In the genomic region with DNA sequence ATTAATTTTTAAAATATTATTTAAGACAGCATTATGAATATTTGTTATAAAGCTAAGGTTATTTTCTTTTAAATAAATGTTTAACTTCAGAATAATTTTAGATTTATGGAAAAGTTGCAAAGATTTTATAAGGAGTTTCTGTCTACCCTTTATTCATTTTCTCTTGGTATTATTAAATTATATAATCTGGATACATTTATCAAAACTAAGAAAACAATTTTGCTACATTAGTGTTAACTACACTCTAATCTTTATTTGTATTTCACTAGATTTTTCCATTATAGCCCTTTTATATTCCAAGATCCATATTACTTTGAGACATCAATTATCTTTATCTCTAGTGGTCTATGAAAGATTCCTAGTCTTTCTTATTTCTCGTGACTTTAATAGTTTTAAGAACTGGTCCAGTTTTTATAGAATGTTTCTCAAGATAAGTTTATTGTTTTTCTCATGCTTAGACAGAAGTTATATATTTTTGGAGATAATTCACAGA, we compare ENCODE assay signal across 32 cellular contexts.
"Had no signal": no experiment of that assay in that cellular context is flagged by ENCODE, and none has a peak within 500 bp of the region (broad histone marks: within the 10 kb centered on the region; RNA-seq: fewer than 3 reads in every experiment).

No MANE protein-coding gene starts in this region.

- H3K27ac ChIP-seq: adrenal gland, ascending aorta, breast epithelium, cardiac muscle cell, coronary artery, dorsolateral prefrontal cortex, esophagus muscularis mucosa, foreskin keratinocyte, gastrocnemius medialis had no signal

- H3K36me3 ChIP-seq: adrenal gland, ascending aorta, breast epithelium, cardiac muscle cell, esophagus muscularis mucosa, gastrocnemius medialis had no signal

- DNase-seq: activated CD4-positive, alpha-beta memory T cell treated with anti-CD3 and anti-CD28 coated beads for 36 hours; activated CD4-positive, alpha-beta T cell treated with anti-CD3 and anti-CD28 coated beads for 36 hours; activated CD4-positive, alpha-beta T cell treated with anti-CD3 and anti-CD28 coated beads, Interleukin-2, amount 10 ng/mL, durations not matched to agents 24 days and 14 days; activated CD4-positive, CD25-positive, alpha-beta regulatory T cell; activated CD4-positive, CD25-positive, alpha-beta regulatory T cell treated with anti-CD3 and anti-CD28 coated beads, Interleukin-2, amount 50 U/mL, for 72 hours; activated CD8-positive, alpha-beta memory T cell treated with anti-CD3 and anti-CD28 coated beads, Interleukin-2, amount 10 ng/mL, durations not matched to agents 7 days and 5 days; activated CD8-positive, alpha-beta memory T cell treated with anti-CD3 and anti-CD28 coated beads, Interleukin-2, amount 50 U/mL, for 4 hours; activated CD8-positive, alpha-beta T cell treated with anti-CD3 and anti-CD28 coated beads, Interleukin-2, amount 10 ng/mL, durations not matched to agents 7 days and 5 days; activated effector memory CD4-positive, alpha-beta T cell treated with anti-CD3 and anti-CD28 coated beads, Interleukin-2, amount 50 U/mL, for 16 hours; activated naive CD4-positive, alpha-beta T cell treated with anti-CD3 and anti-CD28 coated beads for 36 hours; activated naive CD8-positive, alpha-beta T cell treated with anti-CD3 and anti-CD28 coated beads for 36 hours; activated naive CD8-positive, alpha-beta T cell treated with anti-CD3 and anti-CD28 coated beads, Interleukin-2, amount 50 U/mL, for 24 hours; activated T-cell treated with anti-CD3 and anti-CD28 coated beads, Interleukin-2, amount 50 U/mL, for 1 hour; activated T-cell treated with anti-CD3 and anti-CD28 coated beads, Interleukin-2, amount 50 U/mL, for 48 hours; adrenal gland; central memory CD4-positive, alpha-beta T cell; cerebellar nuclear complex; dorsolateral prefrontal cortex; effector memory CD4-positive, alpha-beta T cell; endodermal cell; erythroblast; foreskin keratinocyte; gastrocnemius medialis; glutamatergic neuron; T-helper 1 cell; T-helper 17 cell; T1000 had no signal

- H3K4me3 ChIP-seq: adrenal gland, ascending aorta, breast epithelium, cardiac muscle cell, coronary artery, dorsolateral prefrontal cortex, esophagus muscularis mucosa, gastrocnemius medialis had no signal

- H3K9me3 ChIP-seq: adrenal gland, ascending aorta, breast epithelium, esophagus muscularis mucosa, gastrocnemius medialis had no signal

- H3K27me3 ChIP-seq: adrenal gland, ascending aorta, breast epithelium, cardiac muscle cell, dorsolateral prefrontal cortex, esophagus muscularis mucosa, foreskin keratinocyte, gastrocnemius medialis had no signal

- H3K4me1 ChIP-seq: adrenal gland, ascending aorta, breast epithelium, esophagus muscularis mucosa, foreskin keratinocyte, gastrocnemius medialis had no signal
